In genomic region chr18:37567061-37567993, GRCh38 we compare ENCODE assay signal across 11 cellular contexts. TPM values are rescaled to one million over a fixed set of nuclear protein-coding genes. Genes with fewer than 3 reads are reported as not detected.
DNase-seq lines count a peak whose midpoint lies in the region; ATAC-seq and TF ChIP-seq lines count a peak whose summit lies in the region.
"Had no signal": no experiment of that assay in that cellular context is flagged by ENCODE, and none has a peak within 500 bp of the region (broad histone marks: within the 10 kb centered on the region; RNA-seq: fewer than 3 reads in every experiment).

No MANE protein-coding gene starts in this region.

- H3K4me3 ChIP-seq in ascending aorta (peak overlapping the region; percentile 65 to 66), testis (peak overlapping the region; percentile 48 to 71)
- H3K4me3 ChIP-seq: BLaER1 treated with 17β-estradiol and CSF1 and Interleukin-3, amounts not matched to agents 10 nM and 100 nM had no signal

- no peak for TF ChIP-seq POLR2A in testis (IDR thresholded peaks at IDR 0.05)

- H3K9me3 ChIP-seq in ascending aorta = no peaks in the 10 kb centered on the region
- no peaks in the 10 kb centered on the region for H3K9me3 ChIP-seq in testis
- H3K9me3 ChIP-seq: HAP-1 had no signal

- H3K27me3 ChIP-seq in ascending aorta = no peaks in the 10 kb centered on the region
- no peaks in the 10 kb centered on the region for H3K27me3 ChIP-seq in testis
- H3K27me3 ChIP-seq: BLaER1 treated with 17β-estradiol and CSF1 and Interleukin-3, amounts not matched to agents 10 nM and 100 nM had no signal

- TF ChIP-seq CTCF in ascending aorta (IDR thresholded peaks at IDR 0.05) = no peak
- no peak for TF ChIP-seq CTCF in testis (IDR thresholded peaks at IDR 0.05)

- H3K36me3 ChIP-seq in ascending aorta (no peaks in the 10 kb centered on the region), testis (ENCODE audit: low read depth, missing control alignments) (no peaks in the 10 kb centered on the region)
- H3K36me3 ChIP-seq: BLaER1 treated with 17β-estradiol and CSF1 and Interleukin-3, amounts not matched to agents 10 nM and 100 nM; HAP-1 had no signal

- DNase-seq in NCI-H510A treated with DMSO at 0.1 percent for 48 hours (lab: John Stamatoyannopoulos, UW) = peak; percentile 47
- DNase-seq in NCI-H510A (lab: John Stamatoyannopoulos, UW) = no peak
- no peak for DNase-seq in ascending aorta (ENCODE audit: low spot score in 2 of 2)
- peak; percentile 24 for DNase-seq in left kidney (ENCODE audit: low read depth, low spot score)
- DNase-seq in testis = no peak
- no peak for DNase-seq in HT-29 (ENCODE audit: low spot score)
- DNase-seq: activated effector memory CD4-positive, alpha-beta T cell treated with Interleukin-2 at 50 U/mL for 16 hours had no signal

- ATAC-seq in HG02938 (IDR thresholded peaks at IDR 0.05; ENCODE audit: unreplicated experiment) = no peak
- no peak for ATAC-seq in GM18907 (IDR thresholded peaks at IDR 0.05; ENCODE audit: unreplicated experiment)

- intact Hi-C loops in ascending aorta (cut with DNase I) = no loop called here
- intact Hi-C loops in testis (cut with DNase I; ENCODE audit: low total_unique reads) = no loop called here

- no peak overlapping the region for H3K27ac ChIP-seq in ascending aorta
- no peak overlapping the region for H3K27ac ChIP-seq in testis
- H3K27ac ChIP-seq: BLaER1 treated with 17β-estradiol and CSF1 and Interleukin-3, amounts not matched to agents 10 nM and 100 nM had no signal

- H3K4me1 ChIP-seq in ascending aorta (peaks cover 8 to 21% of the 10 kb centered on the region in 2 donors), testis (peaks cover 4% of the 10 kb centered on the region)
- H3K4me1 ChIP-seq: BLaER1 treated with 17β-estradiol and CSF1 and Interleukin-3, amounts not matched to agents 10 nM and 100 nM; HAP-1 had no signal

- WGBS in testis, 2 donors = 12 to 13% methylated on average over 54 to 72 of the region's 72 CpGs

RNA-seq across cellular contexts. Expression of gene CELF4, which starts 1.7 kb away (rescaled TPM):
- total RNA-seq in ascending aorta (not detected), testis (1 to 10 TPM; 3.9 to 4.8 TPM)
- 6.3 TPM for polyA plus RNA-seq in testis (ENCODE audit: insufficient read depth, low read depth, low replicate concordance)
- total RNA-seq in HT-29 (2014; rRNA removed; shearing (Covaris generic)) = not detected in 2 replicates

Comparison
In these comparisons a context has a peak if more than half of its experiments do, and no peak if none do; other contexts are left out.
1. DNase-seq: peak in NCI-H510A treated with DMSO at 0.1 percent for 48 hours (single experiment) and left kidney (single experiment); none in NCI-H510A (single experiment), ascending aorta (0 of 2), testis (single experiment) and HT-29 (single experiment).